Comparison of ENCODE assay signal across 20 cellular contexts in genomic region chrX:46039526-46039925, GRCh38.
"Had no signal": no experiment of that assay in that cellular context is flagged by ENCODE, and none has a peak within 500 bp of the region (broad histone marks: within the 10 kb centered on the region; RNA-seq: fewer than 3 reads in every experiment).

No MANE protein-coding gene starts in this region.

- H3K9me3 ChIP-seq: gastroesophageal sphincter, sigmoid colon, uterus had no signal

- H3K36me3 ChIP-seq: gastroesophageal sphincter, heart left ventricle, sigmoid colon, spleen, tibial artery, uterus had no signal

- H3K4me3 ChIP-seq: gastroesophageal sphincter, heart left ventricle, lung, sigmoid colon, spleen, tibial artery, uterus had no signal

- FAIRE-seq: kidney had no signal

- DNase-seq: activated B cell treated with CpG ODN at 0.5 μM for 24 hours; activated CD4-positive, alpha-beta memory T cell treated with anti-CD3 and anti-CD28 coated beads for 36 hours; activated CD4-positive, alpha-beta T cell treated with anti-CD3 and anti-CD28 coated beads for 4 hours; activated T-cell treated with anti-CD3 and anti-CD28 coated beads for 4 hours; effector CD4-positive, alpha-beta T cell; heart left ventricle; kidney; midbrain; nephron progenitor cell; nucleus accumbens; sigmoid colon; spleen; stimulated activated CD8-positive, alpha-beta memory T cell treated with anti-CD3 and anti-CD28 coated beads, Interleukin-4, amount 100 ng/mL, for 48 hours; stimulated activated naive CD4-positive, alpha-beta T cell treated with Interleukin-2 at 50 U/mL for 16 hours; tibial artery; uterus had no signal

- ATAC-seq: esophagus mucosa, gastroesophageal sphincter, heart left ventricle, left lobe of liver had no signal

- H3K4me1 ChIP-seq: gastroesophageal sphincter, heart left ventricle, sigmoid colon, spleen, tibial artery, uterus had no signal

- H3K27ac ChIP-seq: gastroesophageal sphincter, heart left ventricle, sigmoid colon, spleen, tibial artery, uterus had no signal

- H3K27me3 ChIP-seq: gastroesophageal sphincter, sigmoid colon, spleen, tibial artery, uterus had no signal
